20 cellular contexts compared by ENCODE assay signal in the genomic region with DNA sequence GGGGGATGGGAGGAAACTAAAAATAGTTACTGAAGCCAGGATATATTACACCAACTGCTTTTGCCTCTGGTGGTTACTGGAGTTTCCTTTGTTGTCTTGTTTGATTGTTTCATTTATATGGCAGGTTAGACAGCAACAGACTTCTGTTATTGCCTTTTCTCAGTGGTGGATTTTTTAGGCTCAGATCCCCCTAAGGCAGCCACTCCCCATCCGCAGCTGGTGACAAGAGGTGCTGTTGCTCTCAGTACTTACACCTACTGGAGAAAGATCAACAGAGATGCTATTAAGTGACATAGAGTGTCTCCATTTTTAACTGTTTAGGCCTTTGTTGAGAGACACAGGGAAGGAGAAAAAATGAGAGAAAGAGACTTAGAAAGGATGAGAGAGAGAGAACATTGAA.
"Had no signal": no experiment of that assay in that cellular context is flagged by ENCODE, and none has a peak within 500 bp of the region (broad histone marks: within the 10 kb centered on the region; RNA-seq: fewer than 3 reads in every experiment).

No MANE protein-coding gene starts in this region.

- H3K36me3 ChIP-seq: breast epithelium, Peyer's patch, SJSA1 had no signal

- H3K9me3 ChIP-seq: breast epithelium, Peyer's patch, SJSA1 had no signal

- H3K27ac ChIP-seq: breast epithelium, Peyer's patch, RWPE1, SJSA1 had no signal

- ATAC-seq: activated CD8-positive, alpha-beta memory T cell treated with anti-CD3 and anti-CD28 coated beads, Interleukin-2, amount 10 ng/mL, durations not matched to agents 7 days and 5 days; K562 had no signal

- H3K4me3 ChIP-seq: breast epithelium, K562, Peyer's patch, SJSA1 had no signal

- DNase-seq: activated CD4-positive, alpha-beta T cell treated with anti-CD3 and anti-CD28 coated beads for 48 hours; activated CD4-positive, alpha-beta T cell treated with anti-CD3 and anti-CD28 coated beads, Interleukin-2, amount 50 U/mL, for 48 hours; activated CD4-positive, CD25-positive, alpha-beta regulatory T cell treated with anti-CD3 and anti-CD28 coated beads, Interleukin-2, amount 50 U/mL, for 72 hours; activated CD8-positive, alpha-beta memory T cell treated with anti-CD3 and anti-CD28 coated beads, Interleukin-2, amount 10 ng/mL, durations not matched to agents 7 days and 5 days; activated effector memory CD4-positive, alpha-beta T cell treated with Interleukin-2 at 50 U/mL for 16 hours; activated naive CD4-positive, alpha-beta T cell; activated T-cell treated with anti-CD3 and anti-CD28 coated beads, Interleukin-2, amount 50 U/mL, for 24 hours; aorta; caudate nucleus; Kasumi-1; NCI-H1105 treated with DMSO at 0.1 percent for 48 hours; NCI-H1694; NCI-H2029; NCI-H526; Peyer's patch; Right ventricle myocardium superior had no signal
